In genomic region chr1:5990913-5991783, GRCh38 we compare ENCODE assay signal across 8 cellular contexts. TPM values are rescaled to one million over a fixed set of nuclear protein-coding genes. Genes with fewer than 3 reads are reported as not detected.
DNase-seq lines count a peak whose midpoint lies in the region; ATAC-seq and TF ChIP-seq lines count a peak whose summit lies in the region.

No MANE protein-coding gene starts in this region.

- peaks cover 26 to 42% of the 10 kb centered on the region in 2 donors for H3K4me1 Mint-ChIP-seq in natural killer cell

- no peaks in the 10 kb centered on the region for H3K9me3 ChIP-seq in HUES64 (ENCODE audit: insufficient read depth, low read depth, low read length)

- H3K36me3 ChIP-seq in HUES64 (ENCODE audit: insufficient read depth, low read length), result no peaks in the 10 kb centered on the region

- peak overlapping the region; percentile 95 for H3K4me3 Mint-ChIP-seq in natural killer cell

- DNase-seq in CD1c-positive myeloid dendritic cell (ENCODE audit: extremely low spot score), result peak; percentile 44
- peak; percentile 31 for DNase-seq in activated CD8-positive, alpha-beta memory T cell treated with anti-CD3 and anti-CD28 coated beads, Interleukin-2, amount 50 U/mL, for 4 hours
- DNase-seq in fibroblast of gingiva (ENCODE audit: low read depth), result peak; percentile 7
- DNase-seq in natural killer cell, result no peak
- no peak for DNase-seq in SW 1271 (lab: John Stamatoyannopoulos, UW)

- intact Hi-C loops in natural killer cell (cut with micrococcal nuclease), result no loop called here

- no peaks in the 10 kb centered on the region for H3K36me3 Mint-ChIP-seq in natural killer cell

- H3K9ac ChIP-seq in HUES64 (ENCODE audit: low read depth, low read length), result no peak overlapping the region

- H3K27ac ChIP-seq in HUES64 (ENCODE audit: low read depth, low read length), result no peak overlapping the region

- WGBS in HUES64, result 5% methylated on average over 53 of the region's 53 CpGs

- H3K4me1 ChIP-seq in HUES64 (ENCODE audit: insufficient read depth, low read length), result peaks cover 9% of the 10 kb centered on the region; the same call in 1 of the 2 replicates

- H3K9me3 Mint-ChIP-seq in natural killer cell, result no peaks in the 10 kb centered on the region

- H3K4me3 ChIP-seq in HUES64 (ENCODE audit: low read length), result peak overlapping the region; percentile 95

- no peak for TF ChIP-seq CTCF in natural killer cell (IDR thresholded peaks at IDR 0.05)

- peak overlapping the region; percentile 90 to 97 for H3K27ac Mint-ChIP-seq in natural killer cell

- no peak for ATAC-seq in natural killer cell
- no peak for ATAC-seq in HG03571 (IDR thresholded peaks at IDR 0.05; ENCODE audit: unreplicated experiment)
- ATAC-seq in GM21528 (IDR thresholded peaks at IDR 0.05; ENCODE audit: low FRiP score, unreplicated experiment), result no peak

- H3K27me3 Mint-ChIP-seq in natural killer cell (ENCODE audit: low read depth in 2 of 2), result no peaks in the 10 kb centered on the region

- H3K27me3 ChIP-seq in HUES64 (ENCODE audit: insufficient read depth, low read length), result peaks cover 37% of the 10 kb centered on the region

RNA-seq across cellular contexts. Expression of gene NPHP4, which starts 1.1 kb away (rescaled TPM):
- 7.3 TPM for polyA plus RNA-seq in HUES64 (2013, experiment 1 of 2)
- polyA plus RNA-seq in HUES64 (2013, experiment 2 of 2), result 6.9 TPM
- total RNA-seq in natural killer cell, result 10 to 100 TPM in 2 of 3 donors, 1 to 10 TPM in 1; 6.3 to 14.7 (median 10.1) TPM

RNA-seq across cellular contexts. Expression of gene KCNAB2, which starts 54.5 kb away (rescaled TPM):
- 3.6 TPM for polyA plus RNA-seq in HUES64 (2013, experiment 1 of 2)
- polyA plus RNA-seq in HUES64 (2013, experiment 2 of 2), result 3.7 TPM
- 100 to 1,000 TPM; 387 to 749 (median 430) TPM for total RNA-seq in natural killer cell

Comparison
In these comparisons a context has a peak if more than half of its experiments do, and no peak if none do; other contexts are left out.
1. DNase-seq: peak in CD1c-positive myeloid dendritic cell (single experiment), activated CD8-positive, alpha-beta memory T cell treated with anti-CD3 and anti-CD28 coated beads, Interleukin-2, amount 50 U/mL, for 4 hours (single experiment) and fibroblast of gingiva (single experiment); none in natural killer cell (single experiment) and SW 1271 (0 of 2).